In genomic region chr19:18867751-18868150, GRCh38 we compare ENCODE assay signal across 21 cellular contexts. TPM values are rescaled to one million over a fixed set of nuclear protein-coding genes. Genes with fewer than 3 reads are reported as not detected.
"Had no signal": no experiment of that assay in that cellular context is flagged by ENCODE, and none has a peak within 500 bp of the region (broad histone marks: within the 10 kb centered on the region; RNA-seq: fewer than 3 reads in every experiment).

No MANE protein-coding gene starts in this region.

- H3K27me3 Mint-ChIP-seq: activated naive CD8-positive, alpha-beta T cell; type B pancreatic cell had no signal

- H3K9me3 Mint-ChIP-seq: activated CD8-positive, alpha-beta T cell treated with anti-CD3 and anti-CD28 coated beads for 36 hours; activated T-cell treated with anti-CD3 and anti-CD28 coated beads, Interleukin-2, amount 50 U/mL, for 4 hours; mesothelial cell of epicardium; neural progenitor cell; stimulated activated naive CD8-positive, alpha-beta T cell treated with anti-CD3 and anti-CD28 coated beads, Interleukin-15, Interleukin-2, amounts not matched to agents 100 ng/mL and 50 ng/mL, for 24 hours; T-helper 1 cell treated with Interleukin-12 subunit alpha and Interleukin-12 subunit beta and Interleukin-4 antibody, amounts not matched to agents 30 μg/mL and 1 μg/mL, for 36 hours; type B pancreatic cell had no signal

- ATAC-seq: activated CD4-positive, alpha-beta T cell treated with anti-CD3 and anti-CD28 coated beads for 36 hours; activated CD8-positive, alpha-beta T cell treated with anti-CD3 and anti-CD28 coated beads for 36 hours; activated T-cell treated with anti-CD3 and anti-CD28 coated beads, Interleukin-2, amount 50 U/mL, for 4 hours; gastroesophageal sphincter; lower lobe of right lung; pancreas; sciatic nerve had no signal

- H3K4me1 Mint-ChIP-seq: mesothelial cell of epicardium had no signal

- H3K4me3 Mint-ChIP-seq: activated CD4-positive, alpha-beta T cell treated with anti-CD3 and anti-CD28 coated beads for 36 hours; activated CD8-positive, alpha-beta T cell treated with anti-CD3 and anti-CD28 coated beads for 36 hours; activated naive CD8-positive, alpha-beta T cell; activated T-cell treated with anti-CD3 and anti-CD28 coated beads, Interleukin-2, amount 50 U/mL, for 4 hours; mesothelial cell of epicardium; neural progenitor cell; stimulated activated naive CD8-positive, alpha-beta T cell treated with anti-CD3 and anti-CD28 coated beads, Interleukin-15, Interleukin-2, amounts not matched to agents 100 ng/mL and 50 ng/mL, for 24 hours; T-helper 1 cell treated with Interleukin-12 subunit alpha and Interleukin-12 subunit beta and Interleukin-4 antibody, amounts not matched to agents 30 μg/mL and 1 μg/mL, for 36 hours; type B pancreatic cell had no signal

- H3K27ac Mint-ChIP-seq: activated CD4-positive, alpha-beta T cell treated with anti-CD3 and anti-CD28 coated beads for 36 hours; activated CD8-positive, alpha-beta T cell treated with anti-CD3 and anti-CD28 coated beads for 36 hours; activated naive CD8-positive, alpha-beta T cell; mesothelial cell of epicardium; neural progenitor cell; stimulated activated naive CD8-positive, alpha-beta T cell treated with anti-CD3 and anti-CD28 coated beads, Interleukin-15, Interleukin-2, amounts not matched to agents 100 ng/mL and 50 ng/mL, for 24 hours; T-helper 1 cell treated with Interleukin-12 subunit alpha and Interleukin-12 subunit beta and Interleukin-4 antibody, amounts not matched to agents 30 μg/mL and 1 μg/mL, for 36 hours; type B pancreatic cell had no signal

- FAIRE-seq: islet of Langerhans, pancreas had no signal

- H3K36me3 Mint-ChIP-seq: activated naive CD8-positive, alpha-beta T cell had no signal

- DNase-seq: activated CD4-positive, alpha-beta T cell treated with anti-CD3 and anti-CD28 coated beads for 36 hours; activated CD8-positive, alpha-beta T cell treated with anti-CD3 and anti-CD28 coated beads for 36 hours; activated effector memory CD4-positive, alpha-beta T cell treated with anti-CD3 and anti-CD28 coated beads, Interleukin-2, amount 50 U/mL, for 16 hours; activated T-cell treated with anti-CD3 and anti-CD28 coated beads, Interleukin-2, amount 50 U/mL, for 4 hours; amniotic stem cell; effector memory CD4-positive, alpha-beta T cell; erythroblast; left colon had no signal

- H3K27ac ChIP-seq: gastroesophageal sphincter, lower lobe of right lung, neural progenitor cell, pancreas, spleen, suprapubic skin had no signal

RNA-seq across cellular contexts. Expression of gene CERS1, which starts 28.2 kb away (rescaled TPM):
- total RNA-seq: lower lobe of right lung had no signal
